8 cellular contexts compared by ENCODE assay signal in genomic region chr6:109093732-109094131, GRCh38.
A peak's percentile ranks its signal among the peaks of the same experiment; 100 is the strongest.
DNase-seq lines count a peak whose midpoint lies in the region; ATAC-seq and TF ChIP-seq lines count a peak whose summit lies in the region.

No MANE protein-coding gene starts in this region.

- H3K36me3 ChIP-seq in RWPE2 (ENCODE audit: low read depth) (no peaks in the 10 kb centered on the region), neutrophil (no peaks in the 10 kb centered on the region)

- no peak for ATAC-seq in RWPE2 (ENCODE audit: low read depth)
- ATAC-seq in HG02840 (IDR thresholded peaks at IDR 0.05; ENCODE audit: low FRiP score, unreplicated experiment), result no peak

- no peaks in the 10 kb centered on the region for H3K27me3 ChIP-seq in RWPE2 (ENCODE audit: insufficient read depth, poor library complexity, severe bottlenecking)
- H3K27me3 ChIP-seq in neutrophil, result no peaks in the 10 kb centered on the region

- H3K4me3 ChIP-seq in RWPE2 (ENCODE audit: severe bottlenecking), result peak overlapping the region; percentile 67
- peak overlapping the region; percentile 96 to 97 for H3K4me3 ChIP-seq in neutrophil (ENCODE audit: low read depth in 1 of 2, low read length in 1 of 2)

- no peaks in the 10 kb centered on the region for H3K4me1 ChIP-seq in RWPE2 (ENCODE audit: insufficient read depth, poor library complexity, severe bottlenecking)
- peaks cover 32 to 36% of the 10 kb centered on the region in 2 experiments for H3K4me1 ChIP-seq in neutrophil (ENCODE audit: control insufficient read depth in 1 of 2, insufficient read depth in 1 of 2, low read depth in 1 of 2, low read length in 1 of 2)

- H3K27ac ChIP-seq in RWPE2 (ENCODE audit: poor library complexity, severe bottlenecking) (peak overlapping the region; percentile 69), neutrophil (peak overlapping the region; percentile 86)

- TF ChIP-seq CTCF in RWPE2 (IDR thresholded peaks at IDR 0.05; ENCODE audit: poor library complexity, severe bottlenecking) (no peak), neutrophil (IDR thresholded peaks at IDR 0.05) (no peak)

- H3K9me3 ChIP-seq in RWPE2 (ENCODE audit: severe bottlenecking) (no peaks in the 10 kb centered on the region), neutrophil (no peaks in the 10 kb centered on the region)

- DNase-seq in NCI-H2227 treated with DMSO at 0.1 percent for 48 hours (lab: John Stamatoyannopoulos, UW) (peak; percentile 20), NCI-H2227 (lab: John Stamatoyannopoulos, UW; ENCODE audit: unreplicated experiment) (no peak), RWPE2 (ENCODE audit: low spot score) (no peak), erythroblast (lab: John Stamatoyannopoulos, UW) (peak; percentile 35 to 54), NCI-H1092 (lab: John Stamatoyannopoulos, UW) (no peak)
- DNase-seq in stimulated activated naive CD4-positive, alpha-beta T cell treated with Interleukin-2 at 50 U/mL for 16 hours (lab: John Stamatoyannopoulos, UW), result no peak

- TF ChIP-seq POLR2A in erythroblast (IDR thresholded peaks at IDR 0.05; ENCODE audit: low read length), result no peak

Comparison
In these comparisons a context has a peak if more than half of its experiments do, and no peak if none do; other contexts are left out.
1. DNase-seq: peak in NCI-H2227 treated with DMSO at 0.1 percent for 48 hours (single experiment) and erythroblast (2 of 2); none in NCI-H2227 (single experiment), RWPE2 (single experiment), NCI-H1092 (single experiment) and stimulated activated naive CD4-positive, alpha-beta T cell treated with Interleukin-2 at 50 U/mL for 16 hours (single experiment).